1 cellular context compared by ENCODE assay signal in genomic region chr16:84555418-84556196, GRCh38.
TF ChIP-seq lines count a peak whose summit lies in the region.

No MANE protein-coding gene starts in this region.

TF ChIP-seq in K562, 482 proteins besides CTCF, POLR2A, EP300 and RAD21 (continued from another document):
- TF ChIP-seq STAT6 (CRISPR knock-in tag; IDR thresholded peaks at IDR 0.05) = no peak
- TF ChIP-seq GTF2E2 (tag; IDR thresholded peaks at IDR 0.05) = no peak
- no peak for TF ChIP-seq FUS (optimal IDR thresholded peaks at IDR 0.05; ENCODE audit: low read depth, low read length)
- no peak for TF ChIP-seq CREM (IDR thresholded peaks at IDR 0.05; ENCODE audit: low read depth)
- TF ChIP-seq NFE2 (IDR thresholded peaks at IDR 0.05; ENCODE audit: low read depth) = peak; percentile 47
- no peak for TF ChIP-seq ZBTB5 (IDR thresholded peaks at IDR 0.05)
- no peak for TF ChIP-seq TFE3 (CRISPR knock-in tag; IDR thresholded peaks at IDR 0.05)
- TF ChIP-seq ZBTB34 (CRISPR knock-in tag; IDR thresholded peaks at IDR 0.05) = no peak
- TF ChIP-seq RFX1 (IDR thresholded peaks at IDR 0.05) = peak; percentile 88
- TF ChIP-seq MEIS2 (IDR thresholded peaks at IDR 0.05; ENCODE audit: partially characterized antibody) = peak; percentile 49
- no peak for TF ChIP-seq PBX2 (CRISPR knock-in tag; IDR thresholded peaks at IDR 0.05; ENCODE audit: low read depth)
- TF ChIP-seq PBX2 (tag; conservative IDR thresholded peaks at IDR 0.05; ENCODE audit: low read depth) = peak; percentile 77
- no peak for TF ChIP-seq PHF20 (IDR thresholded peaks at IDR 0.05; ENCODE audit: partially characterized antibody)
- TF ChIP-seq C11orf30 (IDR thresholded peaks at IDR 0.05; ENCODE audit: low read depth) = peak; percentile 38; the same call in 1 of the 2 replicates
- TF ChIP-seq SNIP1 (IDR thresholded peaks at IDR 0.05; ENCODE audit: low read depth) = no peak
- peak; percentile 36; the same call in 1 of the 2 replicates for TF ChIP-seq MAFG (tag; conservative IDR thresholded peaks at IDR 0.05)
